ENCODE assay signal across 8 cellular contexts in the genomic region with DNA sequence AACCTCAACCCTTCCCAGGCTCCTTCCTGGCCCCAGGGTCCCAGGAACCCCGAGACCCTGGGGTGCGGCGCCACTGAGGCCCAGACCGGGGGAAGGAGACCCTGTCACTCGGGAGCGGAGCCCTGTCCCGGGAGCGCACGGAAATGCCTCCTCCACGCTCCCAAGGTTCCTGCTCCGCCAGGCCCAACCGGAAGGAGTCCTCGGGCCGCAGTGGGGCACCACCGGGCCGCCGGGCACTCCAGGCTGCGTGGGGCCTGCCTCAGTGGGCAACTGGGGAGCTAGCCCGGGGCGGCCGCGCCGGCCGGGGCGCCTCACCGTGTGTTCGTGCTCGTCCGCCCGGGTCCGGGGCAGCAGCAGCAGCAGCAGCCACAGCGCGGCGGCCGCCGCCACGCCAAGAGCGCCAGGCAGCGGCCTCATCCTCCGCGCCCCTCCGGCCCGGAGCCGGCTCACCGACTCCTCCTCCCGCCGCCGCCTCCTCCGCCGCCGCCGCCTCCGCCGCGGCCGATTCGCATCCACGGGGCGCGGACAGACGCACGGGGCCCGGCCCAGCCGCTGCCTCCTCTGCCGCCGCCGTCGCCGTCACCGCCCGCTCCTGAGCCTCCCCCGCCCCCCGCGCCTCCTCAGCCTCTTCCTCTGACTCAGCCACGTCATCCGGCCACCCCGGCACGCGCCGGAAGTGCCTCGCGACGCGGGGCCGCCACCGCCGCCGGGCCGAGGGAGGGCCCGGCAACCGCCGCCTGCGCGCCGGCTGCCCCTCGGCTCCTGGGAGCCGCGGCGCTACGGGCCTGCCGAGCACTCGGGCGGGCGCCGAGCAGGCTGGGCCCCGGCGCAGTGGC. TPM values are rescaled to one million over a fixed set of nuclear protein-coding genes. Genes with fewer than 3 reads are reported as not detected.
DNase-seq lines count a peak whose midpoint lies in the region; ATAC-seq and TF ChIP-seq lines count a peak whose summit lies in the region.

A gene (minus strand): TSS at position 594 of the 836 bp plus-strand sequence. CDS start 177 bp downstream, at position 417.

- H3K4me1 Mint-ChIP-seq in activated T-helper 2 cell treated with anti-CD3 and anti-CD28 coated beads, Interferon-gamma antibody, Interleukin-2, Interleukin-4, amounts not matched to agents 10 μg/mL and 5 μg/mL and 100 μg/mL, durations not matched to agents 14 hours and 24 hours and 36 hours (ENCODE audit: low read depth): peaks cover 29% of the 10 kb centered on the region
- peaks cover 24% of the 10 kb centered on the region for H3K4me1 Mint-ChIP-seq in nephron
- peaks cover 42% of the 10 kb centered on the region for H3K4me1 Mint-ChIP-seq in stimulated activated naive CD8-positive, alpha-beta T cell treated with anti-CD3 and anti-CD28 coated beads, Interleukin-15, Interleukin-2, amounts not matched to agents 100 ng/mL and 50 ng/mL, for 24 hours (ENCODE audit: low read depth)

- H3K4me3 ChIP-seq in fibroblast of the aortic adventitia (ENCODE audit: low read depth, low read length): peak within 1 kb of the TSS; percentile 81

- TF ChIP-seq CTCF in fibroblast of the aortic adventitia (IDR thresholded peaks at IDR 0.05; ENCODE audit: insufficient read depth, low read length) (no peak), nephron (IDR thresholded peaks at IDR 0.05; ENCODE audit: unreplicated experiment in 3 of 3) (peak in 2 of 3 experiments; percentile 11 to 29)

- peak; percentile 71 for ATAC-seq in GM21423 (IDR thresholded peaks at IDR 0.05; ENCODE audit: unreplicated experiment)

- H3K27ac Mint-ChIP-seq in activated T-helper 2 cell treated with anti-CD3 and anti-CD28 coated beads, Interferon-gamma antibody, Interleukin-2, Interleukin-4, amounts not matched to agents 10 μg/mL and 5 μg/mL and 100 μg/mL, durations not matched to agents 14 hours and 24 hours and 36 hours: peak within 1 kb of the TSS; percentile 88
- H3K27ac Mint-ChIP-seq in nephron: peak within 1 kb of the TSS; percentile 94 to 98 (median 98)
- H3K27ac Mint-ChIP-seq in stimulated activated naive CD8-positive, alpha-beta T cell treated with anti-CD3 and anti-CD28 coated beads, Interleukin-15, Interleukin-2, amounts not matched to agents 100 ng/mL and 50 ng/mL, for 24 hours: peak within 1 kb of the TSS; percentile 88

- H3K36me3 Mint-ChIP-seq in activated T-helper 2 cell treated with anti-CD3 and anti-CD28 coated beads, Interferon-gamma antibody, Interleukin-2, Interleukin-4, amounts not matched to agents 10 μg/mL and 5 μg/mL and 100 μg/mL, durations not matched to agents 14 hours and 24 hours and 36 hours (ENCODE audit: low read depth): peaks cover 24% of the 10 kb centered on the region
- no peaks in the 10 kb centered on the region for H3K36me3 Mint-ChIP-seq in nephron (ENCODE audit: low read depth)
- peaks cover 13% of the 10 kb centered on the region for H3K36me3 Mint-ChIP-seq in stimulated activated naive CD8-positive, alpha-beta T cell treated with anti-CD3 and anti-CD28 coated beads, Interleukin-15, Interleukin-2, amounts not matched to agents 100 ng/mL and 50 ng/mL, for 24 hours (ENCODE audit: low read depth)

- H3K9me3 Mint-ChIP-seq in activated T-helper 2 cell treated with anti-CD3 and anti-CD28 coated beads, Interferon-gamma antibody, Interleukin-2, Interleukin-4, amounts not matched to agents 10 μg/mL and 5 μg/mL and 100 μg/mL, durations not matched to agents 14 hours and 24 hours and 36 hours: no peaks in the 10 kb centered on the region
- no peaks in the 10 kb centered on the region for H3K9me3 Mint-ChIP-seq in nephron
- no peaks in the 10 kb centered on the region for H3K9me3 Mint-ChIP-seq in stimulated activated naive CD8-positive, alpha-beta T cell treated with anti-CD3 and anti-CD28 coated beads, Interleukin-15, Interleukin-2, amounts not matched to agents 100 ng/mL and 50 ng/mL, for 24 hours

- intact Hi-C loops in activated T-helper 2 cell treated with anti-CD3 and anti-CD28 coated beads, Interferon-gamma antibody, Interleukin-2, Interleukin-4, amounts not matched to agents 10 μg/mL and 5 μg/mL and 100 μg/mL, durations not matched to agents 14 hours and 24 hours and 36 hours (cut with micrococcal nuclease): loop anchor here (1.0 to 10.0 kb wide), 5 partner anchors 56 to 738 kb away; a partner anchor contains a TSS

- DNase-seq in DMS 273 treated with DMSO at 0.1 percent for 48 hours (lab: John Stamatoyannopoulos, UW) (peak; percentile 46), HuH-7 (ENCODE audit: low spot score) (peak; percentile 80), RPMI8226 (peak; percentile 87), fibroblast of the aortic adventitia (ENCODE audit: low read depth) (peak; percentile 75)
- DNase-seq in activated T-helper 2 cell treated with anti-CD3 and anti-CD28 coated beads, Interferon-gamma antibody, Interleukin-2, Interleukin-4, amounts not matched to agents 10 μg/mL and 5 μg/mL and 100 μg/mL, durations not matched to agents 14 hours and 24 hours and 36 hours (ENCODE audit: low spot score): peak; percentile 87

- peaks cover 10% of the 10 kb centered on the region for H3K27me3 Mint-ChIP-seq in activated T-helper 2 cell treated with anti-CD3 and anti-CD28 coated beads, Interferon-gamma antibody, Interleukin-2, Interleukin-4, amounts not matched to agents 10 μg/mL and 5 μg/mL and 100 μg/mL, durations not matched to agents 14 hours and 24 hours and 36 hours (ENCODE audit: low read depth)
- H3K27me3 Mint-ChIP-seq in nephron (ENCODE audit: low read depth): no peaks in the 10 kb centered on the region
- H3K27me3 Mint-ChIP-seq in stimulated activated naive CD8-positive, alpha-beta T cell treated with anti-CD3 and anti-CD28 coated beads, Interleukin-15, Interleukin-2, amounts not matched to agents 100 ng/mL and 50 ng/mL, for 24 hours: no peaks in the 10 kb centered on the region

- H3K4me3 Mint-ChIP-seq in activated T-helper 2 cell treated with anti-CD3 and anti-CD28 coated beads, Interferon-gamma antibody, Interleukin-2, Interleukin-4, amounts not matched to agents 10 μg/mL and 5 μg/mL and 100 μg/mL, durations not matched to agents 14 hours and 24 hours and 36 hours (ENCODE audit: low read depth): peak within 1 kb of the TSS; percentile 95
- H3K4me3 Mint-ChIP-seq in nephron: peak within 1 kb of the TSS; percentile 91 to 93 (median 93)
- peak within 1 kb of the TSS; percentile 93 for H3K4me3 Mint-ChIP-seq in stimulated activated naive CD8-positive, alpha-beta T cell treated with anti-CD3 and anti-CD28 coated beads, Interleukin-15, Interleukin-2, amounts not matched to agents 100 ng/mL and 50 ng/mL, for 24 hours

RNA-seq across cellular contexts. Expression of the gene that starts here (rescaled TPM):
- total RNA-seq in activated T-helper 2 cell treated with anti-CD3 and anti-CD28 coated beads, Interferon-gamma antibody, Interleukin-2, Interleukin-4, amounts not matched to agents 10 μg/mL and 5 μg/mL and 100 μg/mL, durations not matched to agents 14 hours and 24 hours and 36 hours: 81.3 and 82.3 TPM in 2 replicates
- 73.8 and 120 TPM in 2 replicates for total RNA-seq in fibroblast of the aortic adventitia (ENCODE audit: low replicate concordance)

Comparison
In these comparisons a context has a peak if more than half of its experiments do, and no peak if none do; other contexts are left out.
1. Peak in every context shown above with its lines: DNase-seq, ATAC-seq and H3K4me3 ChIP-seq.